In the genomic region with DNA sequence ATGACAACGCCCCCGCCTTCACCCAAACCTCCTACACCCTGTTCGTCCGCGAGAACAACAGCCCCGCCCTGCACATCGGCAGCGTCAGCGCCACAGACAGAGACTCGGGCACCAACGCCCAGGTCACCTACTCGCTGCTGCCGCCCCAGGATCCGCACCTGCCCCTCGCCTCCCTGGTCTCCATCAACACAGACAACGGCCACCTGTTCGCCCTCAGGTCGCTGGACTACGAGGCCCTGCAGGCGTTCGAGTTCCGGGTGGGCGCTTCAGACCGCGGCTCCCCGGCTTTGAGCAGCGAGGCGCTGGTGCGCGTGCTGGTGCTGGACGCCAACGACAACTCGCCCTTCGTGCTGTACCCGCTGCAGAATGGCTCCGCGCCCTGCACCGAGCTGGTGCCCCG, we compare ENCODE assay signal across 1 cellular context. TPM values are rescaled to one million over a fixed set of nuclear protein-coding genes. Genes with fewer than 3 reads are reported as not detected.
"Had no signal": no experiment of that assay in that cellular context is flagged by ENCODE, and none has a peak within 500 bp of the region (broad histone marks: within the 10 kb centered on the region; RNA-seq: fewer than 3 reads in every experiment).

No MANE protein-coding gene starts in this region.

RNA-seq across cellular contexts. Expression of a gene that starts 1.8 kb away (rescaled TPM):
- total RNA-seq: MCF 10A had no signal
